15 cellular contexts compared by ENCODE assay signal in the genomic region with DNA sequence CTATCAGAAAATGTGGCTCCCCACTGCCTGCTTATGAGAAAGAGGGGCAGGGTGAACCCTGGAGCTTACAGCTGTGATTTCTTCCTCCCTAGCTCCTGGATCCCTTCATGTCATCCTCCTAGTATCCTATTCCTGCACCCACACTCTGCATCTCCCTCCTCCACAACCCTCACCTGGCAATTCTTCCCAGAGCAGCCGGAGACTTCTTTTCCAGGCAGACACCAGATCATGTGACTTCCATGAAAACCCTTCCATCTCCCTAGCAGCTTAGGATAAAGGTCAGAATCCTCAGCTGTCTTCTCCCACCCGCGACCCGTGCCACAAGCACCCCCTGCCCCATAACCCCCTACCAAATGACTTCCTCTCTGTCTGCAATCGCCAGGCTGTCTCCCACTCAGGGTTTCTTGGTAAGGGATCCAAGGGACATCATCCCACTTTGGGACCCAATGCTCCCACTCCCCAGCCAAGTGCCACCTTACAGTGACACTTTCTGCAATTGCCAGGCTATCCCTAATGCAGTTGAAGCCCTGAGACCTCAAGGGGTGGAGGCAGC.
DNase-seq lines count a peak whose midpoint lies in the region; ATAC-seq and TF ChIP-seq lines count a peak whose summit lies in the region.
"Had no signal": no experiment of that assay in that cellular context is flagged by ENCODE, and none has a peak within 500 bp of the region (broad histone marks: within the 10 kb centered on the region; RNA-seq: fewer than 3 reads in every experiment).

No MANE protein-coding gene starts in this region.

- no peak overlapping the region for H3K27ac ChIP-seq in coronary artery
- H3K27ac ChIP-seq: BLaER1 had no signal

- POLR2A ChIA-PET in WTC11 (lab: Charles Lee) = no interaction called here

- no peak overlapping the region for H3K4me3 ChIP-seq in coronary artery
- H3K4me3 ChIP-seq: BLaER1 had no signal

- no peak overlapping the region for H3K4me3 Mint-ChIP-seq in WTC11
- no peak overlapping the region for H3K4me3 Mint-ChIP-seq in nephron
- H3K4me3 Mint-ChIP-seq: CD8-positive, alpha-beta memory T cell had no signal

- H3K9me3 Mint-ChIP-seq in WTC11 (no peaks in the 10 kb centered on the region), nephron (no peaks in the 10 kb centered on the region)

- peaks cover 13% of the 10 kb centered on the region for H3K4me1 Mint-ChIP-seq in WTC11
- peaks cover 41% of the 10 kb centered on the region for H3K4me1 Mint-ChIP-seq in nephron
- H3K4me1 Mint-ChIP-seq: CD8-positive, alpha-beta memory T cell had no signal

- CTCF ChIA-PET in WTC11 (lab: Charles Lee) = interaction anchor here (1.6 kb wide), 1 partner anchor 120 kb away, joined by 5 read pairs; no protein-coding TSS in a partner anchor

- H3K27ac Mint-ChIP-seq in WTC11 (no peak overlapping the region), nephron (peak overlapping the region in 2 of 3 experiments; percentile 18 to 19)
- H3K27ac Mint-ChIP-seq: CD8-positive, alpha-beta memory T cell had no signal

- ATAC-seq in WTC11 (no peak), GM19023 (IDR thresholded peaks at IDR 0.05; ENCODE audit: unreplicated experiment) (no peak)
- ATAC-seq: HCT116 had no signal

- H3K36me3 Mint-ChIP-seq in WTC11 (no peaks in the 10 kb centered on the region), nephron (ENCODE audit: low read depth) (no peaks in the 10 kb centered on the region)
- H3K36me3 Mint-ChIP-seq: CD8-positive, alpha-beta memory T cell had no signal

- DNase-seq in WTC11 (ENCODE audit: low spot score) (no peak), coronary artery (ENCODE audit: low spot score) (peak; percentile 35), putamen (ENCODE audit: low spot score) (peak; percentile 41), NCI-H526 treated with DMSO at 0.1 percent for 48 hours (lab: John Stamatoyannopoulos, UW) (no peak)
- no peak for DNase-seq in stimulated activated CD4-positive, alpha-beta T cell treated with anti-CD3 and anti-CD28 coated beads, Interleukin-4, amount 100 ng/mL, for 4 hours
- DNase-seq: 8988T; AML-193; Caco-2; CD8-positive, alpha-beta memory T cell; DND-41; GDM1 had no signal

- H3K27me3 Mint-ChIP-seq in WTC11 (ENCODE audit: low read depth) = no peaks in the 10 kb centered on the region; the same call in 1 of the 2 replicates
- H3K27me3 Mint-ChIP-seq in nephron (ENCODE audit: low read depth) = peaks cover 60% of the 10 kb centered on the region

- TF ChIP-seq CTCF in WTC11 (IDR thresholded peaks at IDR 0.05) = no peak
- TF ChIP-seq CTCF in coronary artery (IDR thresholded peaks at IDR 0.05) = no peak
- no peak for TF ChIP-seq CTCF in nephron (IDR thresholded peaks at IDR 0.05; ENCODE audit: unreplicated experiment in 3 of 3)

TF ChIP-seq in WTC11, 78 proteins besides CTCF, POLR2A, EP300 and RAD21:
- TF ChIP-seq, protein P1, sequence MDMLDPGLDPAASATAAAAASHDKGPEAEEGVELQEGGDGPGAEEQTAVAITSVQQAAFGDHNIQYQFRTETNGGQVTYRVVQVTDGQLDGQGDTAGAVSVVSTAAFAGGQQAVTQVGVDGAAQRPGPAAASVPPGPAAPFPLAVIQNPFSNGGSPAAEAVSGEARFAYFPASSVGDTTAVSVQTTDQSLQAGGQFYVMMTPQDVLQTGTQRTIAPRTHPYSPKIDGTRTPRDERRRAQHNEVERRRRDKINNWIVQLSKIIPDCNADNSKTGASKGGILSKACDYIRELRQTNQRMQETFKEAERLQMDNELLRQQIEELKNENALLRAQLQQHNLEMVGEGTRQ (CRISPR knock-in tag; IDR thresholded peaks at IDR 0.05) = 0 out of 2 replicates have a peak, but pooled peaks have one; percentile 15
- TF ChIP-seq, protein P2, sequence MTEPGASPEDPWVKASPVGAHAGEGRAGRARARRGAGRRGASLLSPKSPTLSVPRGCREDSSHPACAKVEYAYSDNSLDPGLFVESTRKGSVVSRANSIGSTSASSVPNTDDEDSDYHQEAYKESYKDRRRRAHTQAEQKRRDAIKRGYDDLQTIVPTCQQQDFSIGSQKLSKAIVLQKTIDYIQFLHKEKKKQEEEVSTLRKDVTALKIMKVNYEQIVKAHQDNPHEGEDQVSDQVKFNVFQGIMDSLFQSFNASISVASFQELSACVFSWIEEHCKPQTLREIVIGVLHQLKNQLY (CRISPR knock-in tag; IDR thresholded peaks at IDR 0.05) = no peak
TF ChIP-seq in WTC11: peak in this region for 1.

Comparison
In these comparisons a context has a peak if more than half of its experiments do, and no peak if none do; other contexts are left out.
1. DNase-seq: peak in coronary artery (single experiment) and putamen (single experiment); none in WTC11 (single experiment), stimulated activated CD4-positive, alpha-beta T cell treated with anti-CD3 and anti-CD28 coated beads, Interleukin-4, amount 100 ng/mL, for 4 hours (0 of 2) and NCI-H526 treated with DMSO at 0.1 percent for 48 hours (single experiment).